In genomic region chr14:99041820-99042174, GRCh38 we compare ENCODE assay signal across 18 cellular contexts.
"Had no signal": no experiment of that assay in that cellular context is flagged by ENCODE, and none has a peak within 500 bp of the region (broad histone marks: within the 10 kb centered on the region; RNA-seq: fewer than 3 reads in every experiment).

No MANE protein-coding gene starts in this region.

- FAIRE-seq: endometrium had no signal

- H3K4me1 ChIP-seq: body of pancreas, colonic mucosa, heart left ventricle, prostate gland, right atrium auricular region had no signal

- H2AFZ ChIP-seq: neural progenitor cell had no signal

- H3K27me3 ChIP-seq: body of pancreas, colonic mucosa, gastroesophageal sphincter, heart left ventricle, right atrium auricular region, tibial artery had no signal

- H3K27ac ChIP-seq: body of pancreas, colonic mucosa, gastroesophageal sphincter, heart left ventricle, neural progenitor cell, prostate gland, right atrium auricular region, tibial artery, VCaP had no signal

- DNase-seq: activated CD4-positive, alpha-beta T cell treated with anti-CD3 and anti-CD28 coated beads for 1 hour; activated naive CD4-positive, alpha-beta T cell treated with anti-CD3 and anti-CD28 coated beads for 36 hours; body of pancreas; colonic mucosa; heart left ventricle; left ventricle myocardium superior; naive thymus-derived CD4-positive, alpha-beta T cell; stimulated activated CD4-positive, alpha-beta T cell treated with anti-CD3 and anti-CD28 coated beads, Interleukin-2, amount 100 ng/mL, for 24 hours; stimulated activated naive CD4-positive, alpha-beta T cell treated with Interleukin-2 at 50 U/mL for 16 hours; substantia nigra; tibial artery had no signal

- H3K9ac ChIP-seq: neural progenitor cell had no signal

- H3K9me3 ChIP-seq: body of pancreas, colonic mucosa, gastroesophageal sphincter, prostate gland, right atrium auricular region, tibial artery had no signal

- ATAC-seq: activated T-helper 17 cell treated with anti-CD3 and anti-CD28 coated beads, Interleukin-2, amount 50 U/mL, for 72 hours; body of pancreas; gastroesophageal sphincter; heart left ventricle; left ventricle myocardium superior; naive thymus-derived CD4-positive, alpha-beta T cell had no signal

- H3K4me3 ChIP-seq: body of pancreas, colonic mucosa, gastroesophageal sphincter, heart left ventricle, neural progenitor cell, prostate gland, right atrium auricular region, tibial artery had no signal

- H3K36me3 ChIP-seq: colonic mucosa, gastroesophageal sphincter, heart left ventricle, neural progenitor cell, prostate gland, right atrium auricular region, tibial artery had no signal

- H3K4me2 ChIP-seq: neural progenitor cell had no signal
